34 cellular contexts compared by ENCODE assay signal in the genomic region with DNA sequence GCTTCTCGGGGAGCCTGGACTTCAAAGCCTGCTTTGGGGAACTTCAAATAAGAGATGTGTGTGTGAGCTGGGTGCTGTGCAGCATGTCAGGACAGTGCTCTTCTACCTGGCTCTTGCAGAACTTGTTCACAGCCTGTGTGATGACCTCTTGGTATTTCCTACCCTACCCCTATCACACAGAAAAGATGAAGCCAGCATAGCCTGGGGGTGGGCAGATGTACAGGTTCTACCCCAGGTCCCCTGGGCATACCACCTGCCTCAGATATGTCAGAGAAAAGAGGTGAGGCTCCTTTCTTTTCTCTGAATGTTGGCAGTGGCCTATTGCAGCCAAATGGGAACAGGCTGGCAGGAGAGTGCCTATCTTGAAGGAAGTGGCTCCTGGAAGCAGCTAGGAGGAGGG.
"Had no signal": no experiment of that assay in that cellular context is flagged by ENCODE, and none has a peak within 500 bp of the region (broad histone marks: within the 10 kb centered on the region; RNA-seq: fewer than 3 reads in every experiment).

No MANE protein-coding gene starts in this region.

- H3K9me3 ChIP-seq: MG63 had no signal

- H3K27me3 ChIP-seq: MG63 had no signal

- H3K36me3 ChIP-seq: MG63 had no signal

- H3K9ac ChIP-seq: KMS-11 had no signal

- H3K4me2 ChIP-seq: KMS-11 had no signal

- H3K4me3 ChIP-seq: MG63 had no signal

- H3K27ac ChIP-seq: KMS-11 had no signal

- DNase-seq: Karpas-422, Kasumi-1, MG63, MM.1S, MV-4-11, NCI-H1048, NCI-H1092, NCI-H1092 treated with DMSO at 0.1 percent for 48 hours, NCI-H1105, NCI-H1105 treated with DMSO at 0.1 percent for 48 hours, NCI-H1417, NCI-H1417 treated with DMSO at 0.1 percent for 48 hours, NCI-H1436, NCI-H1436 treated with DMSO at 0.1 percent for 48 hours, NCI-H146, NCI-H1694, NCI-H1694 treated with DMSO at 0.1 percent for 48 hours, NCI-H187, NCI-H187 treated with DMSO at 0.1 percent for 48 hours, NCI-H1930, NCI-H2029, NCI-H2029 treated with DMSO at 0.1 percent for 48 hours, NCI-H2081, NCI-H2081 treated with DMSO at 0.1 percent for 48 hours, NCI-H2107, NCI-H2171 treated with DMSO at 0.1 percent for 48 hours, NCI-H2227 treated with DMSO at 0.1 percent for 48 hours, NCI-H226, NCI-H345, NCI-H446, NCI-H446 treated with DMSO at 0.1 percent for 48 hours, NCI-H510A, NCI-H510A treated with DMSO at 0.1 percent for 48 hours had no signal
